ENCODE assay signal across 1 cellular context in genomic region chr9:132514821-132515220, GRCh38.
TF ChIP-seq lines count a peak whose summit lies in the region.

No MANE protein-coding gene starts in this region.

TF ChIP-seq in GM23338, 12 proteins besides CTCF, POLR2A, EP300 and RAD21 (continued from another document):
- no peak for TF ChIP-seq ZNF462 (CRISPR knock-in tag; IDR thresholded peaks at IDR 0.05)
